Comparison of ENCODE assay signal across 8 cellular contexts in genomic region chr17:4833941-4834501, GRCh38. TPM values are rescaled to one million over a fixed set of nuclear protein-coding genes. Genes with fewer than 3 reads are reported as not detected.
A peak's percentile ranks its signal among the peaks of the same experiment; 100 is the strongest.
DNase-seq lines count a peak whose midpoint lies in the region; ATAC-seq, FAIRE-seq and TF ChIP-seq lines count a peak whose summit lies in the region.

No MANE protein-coding gene starts in this region.

- H3K4me2 ChIP-seq in GM23248 (ENCODE audit: unreplicated experiment) (peak overlapping the region; percentile 91), SK-N-SH (peak overlapping the region; percentile 86), endothelial cell of umbilical vein (ENCODE audit: insufficient read depth, low read length) (peak overlapping the region; percentile 86)

- ATAC-seq in GM21786 (IDR thresholded peaks at IDR 0.05; ENCODE audit: unreplicated experiment) (no peak), GM21825 (IDR thresholded peaks at IDR 0.05; ENCODE audit: unreplicated experiment) (no peak)

- H3K9ac ChIP-seq in GM23248, result peak overlapping the region; percentile 81
- peak overlapping the region; percentile 76 for H3K9ac ChIP-seq in SK-N-SH
- peak overlapping the region; percentile 90 for H3K9ac ChIP-seq in endothelial cell of umbilical vein (replicated peaks; ENCODE audit: extremely low read depth, insufficient read depth, low read length)

- 7 to 8% methylated on average over 13 of the region's 13 CpGs for WGBS in GM23248 (ENCODE audit: low coverage in 1 of 2, low lambda C conversion rate in 2 of 2, missing lambda C conversion rate in 2 of 2), 2 experiments
- WGBS in SK-N-SH (ENCODE audit: low lambda C conversion rate), result 15% methylated on average over 13 of the region's 13 CpGs

- intact Hi-C loops in endothelial cell of umbilical vein (cut with micrococcal nuclease), result loop anchor here (1.0 kb wide), 2 partner anchors 24 to 48 kb away; no protein-coding TSS in a partner anchor

- H4K20me1 ChIP-seq in GM23248 (ENCODE audit: insufficient read depth) (peaks cover 11% of the 10 kb centered on the region), SK-N-SH (ENCODE audit: insufficient read depth) (0 out of 2 replicates have a peak, but pooled peaks cover 21% of the 10 kb centered on the region), endothelial cell of umbilical vein (replicated peaks; ENCODE audit: control insufficient read depth, extremely low read depth, insufficient read depth, low read length) (no peaks in the 10 kb centered on the region)

- DNase-seq in AG04450 (ENCODE audit: low read depth, low spot score), result peak; percentile 52
- DNase-seq in GM23248, result peak; percentile 61
- peak; percentile 44 for DNase-seq in SK-N-SH
- peak; percentile 55 for DNase-seq in endothelial cell of umbilical vein (ENCODE audit: low read depth, low spot score)
- DNase-seq in GM19238 (ENCODE audit: insufficient read length, low spot score), result no peak

- H3K4me1 ChIP-seq in GM23248 (ENCODE audit: insufficient read depth), result peaks cover 8% of the 10 kb centered on the region; the same call in 1 of the 2 replicates
- peaks cover 4 to 30% of the 10 kb centered on the region in 2 experiments; a peak in 3 of 4 replicates for H3K4me1 ChIP-seq in SK-N-SH (ENCODE audit: control insufficient read depth in 1 of 2, insufficient read depth in 2 of 2, low read depth in 1 of 2, low read length in 1 of 2)
- H3K4me1 ChIP-seq in endothelial cell of umbilical vein (ENCODE audit: control insufficient read depth, extremely low read depth, insufficient read depth, low read length), result peaks cover 12% of the 10 kb centered on the region
- peaks cover 24 to 31% of the 10 kb centered on the region in 2 donors for H3K4me1 ChIP-seq in muscle layer of duodenum (ENCODE audit: control insufficient read depth in 1 of 2, insufficient read depth in 2 of 2, low read length in 2 of 2)

- H3K27me3 ChIP-seq in AG04450 (ENCODE audit: control insufficient read depth, insufficient read depth, low read length) (no peaks in the 10 kb centered on the region), GM23248 (replicated peaks; ENCODE audit: insufficient read depth) (no peaks in the 10 kb centered on the region), SK-N-SH (ENCODE audit: insufficient read depth) (no peaks in the 10 kb centered on the region), endothelial cell of umbilical vein (ENCODE audit: control insufficient read depth in 2 of 2, insufficient read depth in 2 of 2, low read length in 2 of 2) (no peaks in the 10 kb centered on the region), muscle layer of duodenum (ENCODE audit: low read depth, low read length) (no peaks in the 10 kb centered on the region)

- H2AFZ ChIP-seq in GM23248 (peak overlapping the region; percentile 73), SK-N-SH (ENCODE audit: low read depth) (peak overlapping the region; percentile 78; the same call in 1 of the 2 replicates), endothelial cell of umbilical vein (ENCODE audit: low read depth, low read length) (peak overlapping the region; percentile 82)

- H3F3A ChIP-seq in GM23248 (ENCODE audit: insufficient read depth) (no peaks in the 10 kb centered on the region), SK-N-SH (replicated peaks; ENCODE audit: insufficient read depth) (peaks cover 3% of the 10 kb centered on the region)

- H3K27ac ChIP-seq in AG04450 (ENCODE audit: low read depth, low read length) (peak overlapping the region; percentile 47), GM23248 (peak overlapping the region; percentile 22), SK-N-SH (ENCODE audit: low read depth in 2 of 2, low read length in 1 of 2) (peak overlapping the region; percentile 82 to 91; a peak in 2 of 4 replicates), endothelial cell of umbilical vein (ENCODE audit: insufficient read depth, low read depth, low read length) (no peak overlapping the region), muscle layer of duodenum (ENCODE audit: low read length) (peak overlapping the region; percentile 77)

- no peaks in the 10 kb centered on the region for H3K9me1 ChIP-seq in endothelial cell of umbilical vein (replicated peaks; ENCODE audit: control insufficient read depth, extremely low read depth, insufficient read depth, low read length)

- dilution Hi-C loops in endothelial cell of umbilical vein (cut with MboI; ENCODE audit: extremely low pct_ligation_motif_present, low sequenced_read_pairs), result no loop called here

- no peaks in the 10 kb centered on the region for H3K9me3 ChIP-seq in AG04450 (ENCODE audit: control insufficient read depth, insufficient read depth, low read length)
- no peaks in the 10 kb centered on the region for H3K9me3 ChIP-seq in GM23248 (ENCODE audit: low read depth)
- no peaks in the 10 kb centered on the region for H3K9me3 ChIP-seq in SK-N-SH
- H3K9me3 ChIP-seq in endothelial cell of umbilical vein (replicated peaks; ENCODE audit: control insufficient read depth, insufficient read depth, low read length), result no peaks in the 10 kb centered on the region
- no peaks in the 10 kb centered on the region for H3K9me3 ChIP-seq in muscle layer of duodenum (ENCODE audit: control insufficient read depth in 1 of 2, low read length in 2 of 2)

- no peak for TF ChIP-seq EP300 in SK-N-SH (IDR thresholded peaks at IDR 0.05; ENCODE audit: borderline replicate concordance in 1 of 2, low read depth in 1 of 2, low read length in 1 of 2)

- no peak for TF ChIP-seq POLR2A in endothelial cell of umbilical vein (IDR thresholded peaks at IDR 0.05; ENCODE audit: low read depth, low read length)

- in situ Hi-C loops in GM23248 (cut with MboI), result no loop called here

- CTCF ChIA-PET in AG04450 (lab: Charles Lee) (no interaction called here), SK-N-SH (lab: Yijun Ruan, JAX) (interaction anchor here (1.1 to 1.5 kb wide), 2 partner anchors 33 to 48 kb away, joined by 3 to 6 read pairs; no protein-coding TSS in a partner anchor), endothelial cell of umbilical vein (lab: Charles Lee) (interaction anchor here (1.0 to 2.1 kb wide), 6 partner anchors 24 to 124 kb away, joined by 3 to 8 read pairs (median 5); partner anchors contain the start of genes ARRB2 and PLD2)

- H3K36me3 ChIP-seq in GM23248 (ENCODE audit: low read depth) (no peaks in the 10 kb centered on the region), SK-N-SH (replicated peaks in 1 of 2; ENCODE audit: control insufficient read depth in 1 of 2, insufficient read depth in 2 of 2, low read length in 1 of 2) (peaks cover 0 to 11% of the 10 kb centered on the region in 2 experiments), endothelial cell of umbilical vein (ENCODE audit: control insufficient read depth in 2 of 2, extremely low read depth in 1 of 2, insufficient read depth in 2 of 2, low read length in 2 of 2) (peaks cover 0 to 7% of the 10 kb centered on the region in 2 experiments), muscle layer of duodenum (ENCODE audit: control insufficient read depth in 1 of 2, insufficient read depth in 2 of 2, low read length in 2 of 2) (no peaks in the 10 kb centered on the region)

- TF ChIP-seq CTCF in AG04450 (IDR thresholded peaks at IDR 0.05; ENCODE audit: low read depth, low read length), result no peak
- TF ChIP-seq CTCF in SK-N-SH (IDR thresholded peaks at IDR 0.05), result no peak
- no peak for TF ChIP-seq CTCF in endothelial cell of umbilical vein (IDR thresholded peaks at IDR 0.05; ENCODE audit: extremely low read depth in 1 of 2, insufficient read depth in 1 of 2, low read depth in 1 of 2, low read length in 2 of 2)

- TF ChIP-seq RAD21 in SK-N-SH (IDR thresholded peaks at IDR 0.05; ENCODE audit: low read length), result no peak

- H3K9me2 ChIP-seq in GM23248 (ENCODE audit: insufficient read depth), result no peaks in the 10 kb centered on the region
- no peaks in the 10 kb centered on the region for H3K9me2 ChIP-seq in SK-N-SH

- POLR2A ChIA-PET in AG04450 (lab: Yijun Ruan, JAX), result interaction anchor here (1.2 kb wide), 1 partner anchor 47 kb away, joined by 4 read pairs; no protein-coding TSS in a partner anchor
- POLR2A ChIA-PET in SK-N-SH (lab: Yijun Ruan, JAX), result interaction anchor here (1.2 kb wide), 1 partner anchor 44 kb away, joined by 4 read pairs; no protein-coding TSS in a partner anchor
- POLR2A ChIA-PET in endothelial cell of umbilical vein (lab: Charles Lee), result no interaction called here

- TSS peak; percentile 41 for BruUV-seq in endothelial cell of umbilical vein (replicated peaks; lab: Mats Ljungman, UMichigan)

- H3K79me2 ChIP-seq in GM23248 (ENCODE audit: insufficient read depth), result peaks cover 58% of the 10 kb centered on the region
- peaks cover 57% of the 10 kb centered on the region for H3K79me2 ChIP-seq in SK-N-SH (ENCODE audit: insufficient read depth)
- H3K79me2 ChIP-seq in endothelial cell of umbilical vein (ENCODE audit: control insufficient read depth, insufficient read depth, low read length), result peaks cover 44% of the 10 kb centered on the region

- H3K4me3 ChIP-seq in AG04450 (ENCODE audit: low read depth, low read length), result peak overlapping the region; percentile 88
- peak overlapping the region; percentile 78 for H3K4me3 ChIP-seq in GM23248
- peak overlapping the region; percentile 95 to 97 for H3K4me3 ChIP-seq in SK-N-SH (ENCODE audit: low read depth in 2 of 2, low read length in 1 of 2)
- H3K4me3 ChIP-seq in endothelial cell of umbilical vein (replicated peaks in 1 of 3; ENCODE audit: insufficient read depth in 1 of 3, low read depth in 1 of 3, low read length in 3 of 3), result peak overlapping the region; percentile 67 to 79 (median 77)
- H3K4me3 ChIP-seq in muscle layer of duodenum (ENCODE audit: low read depth in 1 of 2, low read length in 2 of 2), result peak overlapping the region; percentile 87

- peak; percentile 72 for FAIRE-seq in endothelial cell of umbilical vein (lab: Jason Lieb, UNC)

RNA-seq across cellular contexts. Expression of gene MINK1, which starts 0.9 kb away (rescaled TPM):
- 29.4 and 30.7 TPM in 2 replicates for polyA plus RNA-seq in AG04450 (2011; rRNA removed)
- polyA minus RNA-seq in AG04450 (2011; rRNA and poly(A)+ RNA removed), result 46.8 and 50.7 TPM in 2 replicates
- total RNA-seq in GM23248 (2014; rRNA removed; shearing (Covaris generic)), result 31.5 and 34.5 TPM in 2 replicates
- polyA plus RNA-seq in GM23248 (2016; fragmentation: Nextera tagmentation; extraction: Ambion mirVana), result 21.0 and 24.2 TPM in 2 replicates
- 53.2 and 64.7 TPM in 2 replicates for polyA plus RNA-seq in SK-N-SH (2012; rRNA removed)
- polyA plus RNA-seq in SK-N-SH (2012; cell fraction: cytosol; rRNA removed), result 18.6 and 27.5 TPM in 2 replicates
- 231 and 235 TPM in 2 replicates for polyA plus RNA-seq in SK-N-SH (2012; cell fraction: nucleus; rRNA removed)
- 87.5 and 89.4 TPM in 2 replicates for total RNA-seq in endothelial cell of umbilical vein
- 46.8 and 53.6 TPM in 2 replicates for polyA plus RNA-seq in endothelial cell of umbilical vein
- 30.3 and 33.3 TPM in 2 replicates for polyA plus RNA-seq in endothelial cell of umbilical vein (2011; cell fraction: cytosol; rRNA removed)
- polyA plus RNA-seq in endothelial cell of umbilical vein (2011; cell fraction: nucleus; rRNA removed), result 395 and 448 TPM in 2 replicates
- polyA plus RNA-seq in endothelial cell of umbilical vein (2012), result 63.3 and 70.6 TPM in 2 replicates
- polyA minus RNA-seq in endothelial cell of umbilical vein, result 70.9 and 76.1 TPM in 2 replicates
- polyA minus RNA-seq in endothelial cell of umbilical vein (2011; cell fraction: cytosol; rRNA and poly(A)+ RNA removed), result 20.4 TPM
- 62.5 and 85.1 TPM in 2 replicates for polyA minus RNA-seq in endothelial cell of umbilical vein (2011; cell fraction: nucleus; rRNA and poly(A)+ RNA removed)

RNA-seq across cellular contexts. Expression of gene PLD2, which starts 27.1 kb away (rescaled TPM):
- polyA plus RNA-seq in AG04450 (2011; rRNA removed) (18.9 and 22.2 TPM in 2 replicates), GM23248 (2016; fragmentation: Nextera tagmentation; extraction: Ambion mirVana) (11.9 and 12.3 TPM in 2 replicates), SK-N-SH (2012; rRNA removed) (42.5 and 49.2 TPM in 2 replicates), endothelial cell of umbilical vein (53.6 and 54.7 TPM in 2 replicates)
- polyA minus RNA-seq in AG04450 (2011; rRNA and poly(A)+ RNA removed), result 31.7 and 37.7 TPM in 2 replicates
- 20.9 and 22.0 TPM in 2 replicates for total RNA-seq in GM23248 (2014; rRNA removed; shearing (Covaris generic))
- 12.3 and 17.3 TPM in 2 replicates for polyA plus RNA-seq in SK-N-SH (2012; cell fraction: cytosol; rRNA removed)
- 199 and 209 TPM in 2 replicates for polyA plus RNA-seq in SK-N-SH (2012; cell fraction: nucleus; rRNA removed)
- 52.3 and 58.7 TPM in 2 replicates for total RNA-seq in endothelial cell of umbilical vein
- polyA plus RNA-seq in endothelial cell of umbilical vein (2011; cell fraction: cytosol; rRNA removed), result 28.9 and 33.6 TPM in 2 replicates
- 204 and 211 TPM in 2 replicates for polyA plus RNA-seq in endothelial cell of umbilical vein (2011; cell fraction: nucleus; rRNA removed)
- 38.4 and 55.9 TPM in 2 replicates for polyA plus RNA-seq in endothelial cell of umbilical vein (2012)
- polyA minus RNA-seq in endothelial cell of umbilical vein, result 51.6 and 55.9 TPM in 2 replicates
- polyA minus RNA-seq in endothelial cell of umbilical vein (2011; cell fraction: cytosol; rRNA and poly(A)+ RNA removed), result 12.4 TPM
- 55.0 and 55.8 TPM in 2 replicates for polyA minus RNA-seq in endothelial cell of umbilical vein (2011; cell fraction: nucleus; rRNA and poly(A)+ RNA removed)

RNA-seq across cellular contexts. Expression of gene PSMB6, which starts 38.1 kb away (rescaled TPM):
- polyA plus RNA-seq in AG04450 (2011; rRNA removed), result 222 and 245 TPM in 2 replicates
- 166 and 199 TPM in 2 replicates for polyA minus RNA-seq in AG04450 (2011; rRNA and poly(A)+ RNA removed)
- total RNA-seq in GM23248 (2014; rRNA removed; shearing (Covaris generic)), result 92.1 and 148 TPM in 2 replicates
- 308 and 315 TPM in 2 replicates for polyA plus RNA-seq in GM23248 (2016; fragmentation: Nextera tagmentation; extraction: Ambion mirVana)
- 325 and 331 TPM in 2 replicates for polyA plus RNA-seq in SK-N-SH (2012; rRNA removed)
- 253 and 290 TPM in 2 replicates for polyA plus RNA-seq in SK-N-SH (2012; cell fraction: cytosol; rRNA removed)
- polyA plus RNA-seq in SK-N-SH (2012; cell fraction: nucleus; rRNA removed), result 152 and 202 TPM in 2 replicates
- total RNA-seq in endothelial cell of umbilical vein, result 203 and 214 TPM in 2 replicates
- 598 and 599 TPM in 2 replicates for polyA plus RNA-seq in endothelial cell of umbilical vein
- polyA plus RNA-seq in endothelial cell of umbilical vein (2011; cell fraction: cytosol; rRNA removed), result 453 and 563 TPM in 2 replicates
- polyA plus RNA-seq in endothelial cell of umbilical vein (2011; cell fraction: nucleus; rRNA removed), result 167 and 171 TPM in 2 replicates
- polyA plus RNA-seq in endothelial cell of umbilical vein (2012), result 246 and 258 TPM in 2 replicates
- polyA minus RNA-seq in endothelial cell of umbilical vein, result 280 and 295 TPM in 2 replicates
- polyA minus RNA-seq in endothelial cell of umbilical vein (2011; cell fraction: cytosol; rRNA and poly(A)+ RNA removed), result 99.4 TPM
- 27.7 and 43.7 TPM in 2 replicates for polyA minus RNA-seq in endothelial cell of umbilical vein (2011; cell fraction: nucleus; rRNA and poly(A)+ RNA removed)

RNA-seq across cellular contexts. Expression of gene GLTPD2, which starts 45.3 kb away (rescaled TPM):
- polyA plus RNA-seq in AG04450 (2011; rRNA removed), result not detected in 2 replicates
- not detected in 2 replicates for polyA minus RNA-seq in AG04450 (2011; rRNA and poly(A)+ RNA removed)
- total RNA-seq in GM23248 (2014; rRNA removed; shearing (Covaris generic)), result 2.2 TPM in 1 of 2 replicates, not detected in the other
- polyA plus RNA-seq in GM23248 (2016; fragmentation: Nextera tagmentation; extraction: Ambion mirVana), result 0.50 and 0.61 TPM in 2 replicates
- polyA plus RNA-seq in SK-N-SH (2012; rRNA removed), result not detected in 2 replicates
- not detected in 2 replicates for polyA plus RNA-seq in SK-N-SH (2012; cell fraction: cytosol; rRNA removed)
- polyA plus RNA-seq in SK-N-SH (2012; cell fraction: nucleus; rRNA removed), result 0.07 TPM in 1 of 2 replicates, not detected in the other
- not detected in 2 replicates for total RNA-seq in endothelial cell of umbilical vein
- not detected in 2 replicates for polyA plus RNA-seq in endothelial cell of umbilical vein
- polyA plus RNA-seq in endothelial cell of umbilical vein (2011; cell fraction: cytosol; rRNA removed), result not detected in 2 replicates
- not detected in 2 replicates for polyA plus RNA-seq in endothelial cell of umbilical vein (2011; cell fraction: nucleus; rRNA removed)
- not detected in 2 replicates for polyA plus RNA-seq in endothelial cell of umbilical vein (2012)
- polyA minus RNA-seq in endothelial cell of umbilical vein, result not detected in 2 replicates
- not detected for polyA minus RNA-seq in endothelial cell of umbilical vein (2011; cell fraction: cytosol; rRNA and poly(A)+ RNA removed)
- not detected in 2 replicates for polyA minus RNA-seq in endothelial cell of umbilical vein (2011; cell fraction: nucleus; rRNA and poly(A)+ RNA removed)
